ENCODE assay signal across 31 cellular contexts in genomic region chr4:40520533-40520932, GRCh38.
DNase-seq lines count a peak whose midpoint lies in the region; ATAC-seq, FAIRE-seq and TF ChIP-seq lines count a peak whose summit lies in the region.
"Had no signal": no experiment of that assay in that cellular context is flagged by ENCODE, and none has a peak within 500 bp of the region (broad histone marks: within the 10 kb centered on the region; RNA-seq: fewer than 3 reads in every experiment).

No MANE protein-coding gene starts in this region.

- H3K4me3 ChIP-seq in kidney (ENCODE audit: low read length in 2 of 2), result no peak overlapping the region
- H3K4me3 ChIP-seq: GM23248, HAP-1 had no signal

- H3K4me3 Mint-ChIP-seq in H9, result no peak overlapping the region
- H3K4me3 Mint-ChIP-seq in nephron progenitor cell, result no peak overlapping the region
- H3K4me3 Mint-ChIP-seq: CD14-positive monocyte; CD8-positive, alpha-beta memory T cell; HFFc6 had no signal

- no peak overlapping the region for H3K4ac ChIP-seq in H9 (ENCODE audit: low read depth, low read length)

- H3K27ac Mint-ChIP-seq in H9, result peak overlapping the region; percentile 4 to 64 (median 24); a peak in 1 of 7 replicates
- peak overlapping the region; percentile 56 for H3K27ac Mint-ChIP-seq in nephron progenitor cell
- H3K27ac Mint-ChIP-seq: CD8-positive, alpha-beta memory T cell; HFFc6 had no signal

- no peak overlapping the region for H3K4me2 ChIP-seq in H9 (ENCODE audit: insufficient read depth, insufficient read length, low read length)

- DNase-seq in H9 (no peak), SW480 (ENCODE audit: low spot score) (peak; percentile 14), kidney (no peak), nephron progenitor cell (no peak), germinal center (ENCODE audit: low spot score) (no peak), NCI-H2227 (lab: John Stamatoyannopoulos, UW; ENCODE audit: unreplicated experiment) (no peak)
- DNase-seq: 8988T; ACHN; BE2C; CD8-positive, alpha-beta memory T cell; DMS 273 treated with DMSO at 0.1 percent for 48 hours; DMS79; EL; GF-D8; GM23248; HFFc6; Karpas-422; NCI-H1105; NCI-H1436 treated with DMSO at 0.1 percent for 48 hours; NCI-H187 treated with DMSO at 0.1 percent for 48 hours; NCI-H2107; NCI-H446; NCI-H524 treated with DMSO at 0.1 percent for 48 hours; SHP77 had no signal

- no peak overlapping the region for H2BK20ac ChIP-seq in H9 (ENCODE audit: low read depth, low read length, poor library complexity, severe bottlenecking)

- ATAC-seq in HG02642 (IDR thresholded peaks at IDR 0.05; ENCODE audit: poor library complexity, unreplicated experiment) (no peak), HG03108 (IDR thresholded peaks at IDR 0.05; ENCODE audit: unreplicated experiment) (no peak)

- intact Hi-C loops in kidney (cut with DNase I), result no loop called here

- H3K14ac ChIP-seq in H9 (ENCODE audit: insufficient read depth, low read length), result no peak overlapping the region

- no peaks in the 10 kb centered on the region for H3K79me2 ChIP-seq in H9 (ENCODE audit: insufficient read depth, low read length)

- H3K9me3 ChIP-seq in H9 (ENCODE audit: control insufficient read depth, low read depth, low read length), result no peaks in the 10 kb centered on the region
- H3K9me3 ChIP-seq in kidney (ENCODE audit: control insufficient read depth in 1 of 2, low read length in 2 of 2), result no peaks in the 10 kb centered on the region
- H3K9me3 ChIP-seq: BE2C, HAP-1 had no signal

- H3K4me1 Mint-ChIP-seq in H9, result peaks cover 28% of the 10 kb centered on the region in 2 experiments
- H3K4me1 Mint-ChIP-seq in nephron progenitor cell, result peaks cover 30% of the 10 kb centered on the region

- no peaks in the 10 kb centered on the region for H3K9me3 Mint-ChIP-seq in H9
- H3K9me3 Mint-ChIP-seq in nephron progenitor cell, result no peaks in the 10 kb centered on the region
- H3K9me3 Mint-ChIP-seq: CD14-positive monocyte; CD8-positive, alpha-beta memory T cell; HFFc6 had no signal

- TF ChIP-seq CTCF in H9 (conservative IDR thresholded peaks at IDR 0.05), result no peak
- no peak for TF ChIP-seq CTCF in kidney (IDR thresholded peaks at IDR 0.05; ENCODE audit: borderline replicate concordance, extremely low read depth, insufficient read depth)
- no peak for TF ChIP-seq CTCF in nephron progenitor cell (IDR thresholded peaks at IDR 0.05)

- FAIRE-seq in kidney (lab: Jason Lieb, UNC), result no peak
- FAIRE-seq: GM12892 had no signal

- no peak overlapping the region for H4K5ac ChIP-seq in H9 (ENCODE audit: insufficient read length, low read depth, low read length)

- H3K23me2 ChIP-seq in H9 (ENCODE audit: insufficient read length, low read depth, low read length, poor library complexity, severe bottlenecking), result no peaks in the 10 kb centered on the region

- H4K91ac ChIP-seq in H9 (ENCODE audit: insufficient read length, low read depth, low read length), result no peak overlapping the region

- H3K79me1 ChIP-seq in H9 (ENCODE audit: insufficient read depth, low read depth, low read length, poor library complexity, severe bottlenecking), result no peaks in the 10 kb centered on the region

- H3K36me3 ChIP-seq in kidney (ENCODE audit: control insufficient read depth in 1 of 2, insufficient read depth in 2 of 2, low read length in 2 of 2), result no peaks in the 10 kb centered on the region
- H3K36me3 ChIP-seq: BE2C, HAP-1 had no signal

- H2BK15ac ChIP-seq in H9 (ENCODE audit: low read depth, low read length), result no peak overlapping the region

- H2BK5ac ChIP-seq in H9 (ENCODE audit: insufficient read length, low read length), result no peak overlapping the region

- no peak overlapping the region for H3K56ac ChIP-seq in H9 (ENCODE audit: insufficient read length, low read depth, low read length)

- no peaks in the 10 kb centered on the region; the same call in 1 of the 2 replicates for H3K27me3 Mint-ChIP-seq in H9 (ENCODE audit: low read depth)
- H3K27me3 Mint-ChIP-seq in nephron progenitor cell (ENCODE audit: low read depth, poor library complexity), result no peaks in the 10 kb centered on the region

- no peak overlapping the region for H4K8ac ChIP-seq in H9 (replicated peaks; ENCODE audit: insufficient read length, low read depth, low read length)

- H2BK120ac ChIP-seq in H9 (ENCODE audit: low read depth, low read length, poor library complexity, severe bottlenecking), result no peak overlapping the region

- no peak overlapping the region for H2AFZ ChIP-seq in H9 (ENCODE audit: low read length)
- H2AFZ ChIP-seq: GM23248 had no signal

- no peak overlapping the region for H3K18ac ChIP-seq in H9 (ENCODE audit: insufficient read length, low read depth, low read length)

- H3K4me1 ChIP-seq in H9 (ENCODE audit: insufficient read depth, low read length), result no peaks in the 10 kb centered on the region; the same call in 1 of the 2 replicates
- peaks cover 4 to 10% of the 10 kb centered on the region in 2 donors for H3K4me1 ChIP-seq in kidney (ENCODE audit: control insufficient read depth in 1 of 2, insufficient read depth in 1 of 2, low read depth in 1 of 2, low read length in 2 of 2)
- H3K4me1 ChIP-seq: BE2C had no signal

- H4K20me1 ChIP-seq in H9 (ENCODE audit: control insufficient read depth, insufficient read depth, insufficient read length), result no peaks in the 10 kb centered on the region

- H3K23ac ChIP-seq in H9 (ENCODE audit: insufficient read length, low read depth, low read length), result no peak overlapping the region

- no peak overlapping the region for H2BK12ac ChIP-seq in H9 (ENCODE audit: insufficient read length, low read depth, low read length)

- no peak overlapping the region for H2AK5ac ChIP-seq in H9 (ENCODE audit: insufficient read length, low read length)

- no peak overlapping the region for H3K27ac ChIP-seq in H9 (ENCODE audit: insufficient read length, low read depth, low read length)
- peak overlapping the region; percentile 53 to 59 for H3K27ac ChIP-seq in kidney (ENCODE audit: low read depth in 2 of 2, low read length in 2 of 2)
- H3K27ac ChIP-seq: GM23248, HL-60, RWPE1 had no signal

- WGBS in H9 (ENCODE audit: extremely low coverage, insufficient read length, low lambda C conversion rate), result no CpG with 5 or more reads among the region's 4 CpGs

- H3K36me3 Mint-ChIP-seq in H9 (ENCODE audit: insufficient read depth in 1 of 3, low read depth in 3 of 3), result peaks cover 0 to 5% (median 0%) of the 10 kb centered on the region in 3 experiments; a peak in 2 of 7 replicates
- no peaks in the 10 kb centered on the region for H3K36me3 Mint-ChIP-seq in nephron progenitor cell (ENCODE audit: low read depth)
- H3K36me3 Mint-ChIP-seq: CD8-positive, alpha-beta memory T cell had no signal

- no peaks in the 10 kb centered on the region for H3K27me3 ChIP-seq in H9 (ENCODE audit: insufficient read depth, low read length)
- H3K27me3 ChIP-seq: BE2C had no signal

- H3K9ac ChIP-seq in H9 (ENCODE audit: extremely low read depth, insufficient read length, low read length) (no peak overlapping the region), kidney (ENCODE audit: low read length in 2 of 2) (no peak overlapping the region)
- H3K9ac ChIP-seq: GM23248 had no signal

- H3T11ph ChIP-seq in H9 (ENCODE audit: low read length), result no peak overlapping the region
